In genomic region chr11:120180063-120180462, GRCh38 we compare ENCODE assay signal across 15 cellular contexts. TPM values are rescaled to one million over a fixed set of nuclear protein-coding genes. Genes with fewer than 3 reads are reported as not detected.
A peak's percentile ranks its signal among the peaks of the same experiment; 100 is the strongest.
DNase-seq lines count a peak whose midpoint lies in the region; TF ChIP-seq lines count a peak whose summit lies in the region.
"Not testable (repeated sequence)": the region's sequence is repeated elsewhere in the genome, so short reads cannot be mapped to it uniquely, and the experiment has no call there.
"Had no signal": no experiment of that assay in that cellular context is flagged by ENCODE, and none has a peak within 500 bp of the region (broad histone marks: within the 10 kb centered on the region; RNA-seq: fewer than 3 reads in every experiment).

No MANE protein-coding gene starts in this region.

- H3K4me2 ChIP-seq in GM23248 (ENCODE audit: unreplicated experiment) (peak overlapping the region; percentile 70), neuronal stem cell (ENCODE audit: insufficient read depth, low read length, poor library complexity, severe bottlenecking) (peak overlapping the region; percentile 28)

- H3F3A ChIP-seq in GM23248 (ENCODE audit: insufficient read depth) = peaks cover 27% of the 10 kb centered on the region

- peak overlapping the region; percentile 99 for H3K27ac ChIP-seq in GM23248
- H3K27ac ChIP-seq in cingulate gyrus (ENCODE audit: low read depth, low read length) = peak overlapping the region; percentile 60
- H3K27ac ChIP-seq in mesodermal cell (ENCODE audit: low read depth, low read length, severe bottlenecking) = peak overlapping the region; percentile 82
- H3K27ac ChIP-seq in neuronal stem cell (replicated peaks; ENCODE audit: low read length) = peak overlapping the region; percentile 71
- H3K27ac ChIP-seq in stomach = peak overlapping the region in 1 of 5 donors; percentile 31

- H3K18ac ChIP-seq in neuronal stem cell (ENCODE audit: low read length) = peak overlapping the region; percentile 63

- intact Hi-C loops in cardiac septum (cut with DNase I); stomach (cut with DNase I; ENCODE audit: low total_unique reads): not testable (repeated sequence)

- H2BK120ac ChIP-seq in neuronal stem cell (ENCODE audit: low read depth, low read length) = not testable (repeated sequence)

- not testable (repeated sequence) for H3K4ac ChIP-seq in neuronal stem cell (ENCODE audit: low read length)

- not testable (repeated sequence) for H3K36me3 ChIP-seq in GM23248 (ENCODE audit: low read depth); mesodermal cell (ENCODE audit: control insufficient read depth, insufficient read depth, low read length); neuronal stem cell (replicated peaks in 1 of 2; ENCODE audit: control insufficient read depth in 2 of 2, insufficient read depth in 2 of 2, low read length in 2 of 2); stomach

- in situ Hi-C loops in GM23248 (cut with MboI) = not testable (repeated sequence)

- H3K23ac ChIP-seq in neuronal stem cell (ENCODE audit: low read depth, low read length, poor library complexity) = not testable (repeated sequence)

- not testable (repeated sequence) for H3K79me1 ChIP-seq in neuronal stem cell (ENCODE audit: low read depth, low read length)

- peak; percentile 20 for DNase-seq in GM23248
- DNase-seq in activated naive CD4-positive, alpha-beta T cell treated with anti-CD3 and anti-CD28 coated beads, Interleukin-2, amount 50 U/mL, for 16 hours = peak; percentile 0
- peak; percentile 39 for DNase-seq in cardiac septum (ENCODE audit: low spot score)
- DNase-seq in neuronal stem cell (ENCODE audit: low spot score) = not testable (repeated sequence)
- peak; percentile 8 for DNase-seq in stomach

- H3K14ac ChIP-seq in neuronal stem cell (ENCODE audit: low read length) = not testable (repeated sequence)

- peak overlapping the region; percentile 87 for H3K9ac ChIP-seq in GM23248
- not testable (repeated sequence) for H3K9ac ChIP-seq in neuronal stem cell (ENCODE audit: low read depth, low read length, poor library complexity)

- H3K9me3 ChIP-seq in GM23248 (ENCODE audit: low read depth); mesodermal cell (ENCODE audit: control insufficient read depth, low read length); neuronal stem cell (replicated peaks in 1 of 2; ENCODE audit: control insufficient read depth in 2 of 2, insufficient read depth in 1 of 2, low read depth in 1 of 2, low read length in 2 of 2); stomach: not testable (repeated sequence)

- H2BK12ac ChIP-seq in neuronal stem cell (ENCODE audit: low read length) = not testable (repeated sequence)

- not testable (repeated sequence) for H2BK15ac ChIP-seq in neuronal stem cell (ENCODE audit: low read length)

- H3K4me3 ChIP-seq in GM23248; mesodermal cell (ENCODE audit: extremely low read depth, insufficient read depth, low read length, poor library complexity, severe bottlenecking); neuronal stem cell (ENCODE audit: low read length in 2 of 2); stomach: not testable (repeated sequence)

- H3K27me3 ChIP-seq in GM23248 (replicated peaks; ENCODE audit: insufficient read depth); neuronal stem cell (ENCODE audit: control insufficient read depth in 3 of 3, insufficient read depth in 3 of 3, low read depth in 1 of 3, low read length in 3 of 3); stomach: not testable (repeated sequence)

- not testable (repeated sequence) for H3K9me2 ChIP-seq in GM23248 (ENCODE audit: insufficient read depth)

- WGBS in GM23248 (ENCODE audit: low coverage in 1 of 2, low lambda C conversion rate in 2 of 2, missing lambda C conversion rate in 2 of 2), 2 experiments = 72 to 76% methylated on average over 5 to 6 of the region's 6 CpGs
- WGBS in mesodermal cell (ENCODE audit: insufficient coverage in 2 of 2), 2 experiments = 93 to 97% methylated on average over 5 to 6 of the region's 6 CpGs
- no CpG with 5 or more reads among the region's 6 CpGs for WGBS in neuronal stem cell (ENCODE audit: extremely low coverage in 2 of 2, insufficient read length in 2 of 2, insufficient replicate concordance in 1 of 2), 2 donors
- WGBS in stomach, 5 donors = 90 to 98% (median 94%) methylated on average over 6 of the region's 6 CpGs

- not testable (repeated sequence) for H4K91ac ChIP-seq in neuronal stem cell (ENCODE audit: low read depth, low read length, poor library complexity)

- H4K20me1 ChIP-seq in GM23248 (ENCODE audit: insufficient read depth) = not testable (repeated sequence)

- H3K79me2 ChIP-seq in GM23248 (ENCODE audit: insufficient read depth) = not testable (repeated sequence)

- TF ChIP-seq CTCF in stomach (IDR thresholded peaks at IDR 0.05) = not testable (repeated sequence)

- TF ChIP-seq EP300 in stomach (IDR thresholded peaks at IDR 0.05) = not testable (repeated sequence)

- H4K8ac ChIP-seq in neuronal stem cell (ENCODE audit: low read depth, low read length) = not testable (repeated sequence)

- H2AK5ac ChIP-seq in neuronal stem cell (ENCODE audit: low read depth, low read length) = not testable (repeated sequence)

- H3K4me1 ChIP-seq in GM23248 (ENCODE audit: insufficient read depth) = peaks cover 48% of the 10 kb centered on the region
- peaks cover 30% of the 10 kb centered on the region for H3K4me1 ChIP-seq in mesodermal cell (ENCODE audit: control insufficient read depth, insufficient read depth, low read length, poor library complexity, severe bottlenecking)
- peaks cover 36 to 40% of the 10 kb centered on the region in 2 donors for H3K4me1 ChIP-seq in neuronal stem cell (ENCODE audit: control insufficient read depth in 2 of 2, insufficient read depth in 1 of 2, low read depth in 1 of 2, low read length in 2 of 2)
- peaks cover 9 to 36% (median 30%) of the 10 kb centered on the region in 4 donors for H3K4me1 ChIP-seq in stomach

- TF ChIP-seq POLR2A in stomach (IDR thresholded peaks at IDR 0.05) = not testable (repeated sequence)

- H2BK5ac ChIP-seq in neuronal stem cell (ENCODE audit: low read length) = not testable (repeated sequence)

- H2AFZ ChIP-seq in GM23248 (peak overlapping the region; percentile 74), neuronal stem cell (ENCODE audit: low read length) (peak overlapping the region; percentile 86)

RNA-seq across cellular contexts. Expression of gene OAF, which starts 30.8 kb away (rescaled TPM):
- total RNA-seq in GM23248 (2014; rRNA removed; shearing (Covaris generic)) = 111 and 116 TPM in 2 replicates
- 74.6 and 80.0 TPM in 2 replicates for polyA plus RNA-seq in GM23248 (2016; fragmentation: Nextera tagmentation; extraction: Ambion mirVana)
- total RNA-seq in cardiac septum = 17.8 TPM
- 53.6 TPM for polyA plus RNA-seq in mesodermal cell (2013, experiment 1 of 2)
- 46.4 TPM for polyA plus RNA-seq in mesodermal cell (2013, experiment 2 of 2)
- polyA plus RNA-seq in neuronal stem cell (2013, experiment 1 of 2) = 2.1 TPM
- 2.0 TPM for polyA plus RNA-seq in neuronal stem cell (2013, experiment 2 of 2)
- total RNA-seq in stomach = 100 to 1,000 TPM in 2 of 5 donors, 10 to 100 TPM in 3; 23.3 to 380 (median 37.2) TPM
- 10 to 100 TPM; 17.1 to 30.5 (median 30.2) TPM for polyA plus RNA-seq in stomach

RNA-seq across cellular contexts. Expression of gene TRIM29, which starts 42.1 kb away (rescaled TPM):
- total RNA-seq in GM23248 (2014; rRNA removed; shearing (Covaris generic)) = 1.4 TPM in 1 of 2 replicates, not detected in the other
- 0.86 and 1.1 TPM in 2 replicates for polyA plus RNA-seq in GM23248 (2016; fragmentation: Nextera tagmentation; extraction: Ambion mirVana)
- not detected for total RNA-seq in cardiac septum
- polyA plus RNA-seq in mesodermal cell (2013, experiment 1 of 2) = not detected
- not detected for polyA plus RNA-seq in mesodermal cell (2013, experiment 2 of 2)
- polyA plus RNA-seq in neuronal stem cell (2013, experiment 1 of 2) = 0.03 TPM
- not detected for polyA plus RNA-seq in neuronal stem cell (2013, experiment 2 of 2)
- 10 to 100 TPM in 1 of 5 donors, 1 to 10 TPM in 2, not detected in 2; 2.0 to 57.8 (median 2.3) TPM for total RNA-seq in stomach
- 100 to 1,000 TPM in 1 of 3 donors, 1 to 10 TPM in 2; 1.4 to 287 (median 1.7) TPM for polyA plus RNA-seq in stomach
- total RNA-seq: A673; CD8-positive, alpha-beta T cell; GM12878; H9; LHCN-M2; OCI-LY7 had no signal

RNA-seq across cellular contexts. Expression of gene POU2F3, which starts 59.9 kb away (rescaled TPM):
- not detected in 2 replicates for total RNA-seq in GM23248 (2014; rRNA removed; shearing (Covaris generic))
- polyA plus RNA-seq in GM23248 (2016; fragmentation: Nextera tagmentation; extraction: Ambion mirVana) (not detected in 2 replicates), stomach (1 to 10 TPM in 2 of 3 donors, under 1 TPM in 1; 0.75 to 1.5 (median 1.3) TPM)
- total RNA-seq in cardiac septum (not detected), stomach (1 to 10 TPM in 2 of 5 donors, under 1 TPM in 1, not detected in 2; 0.18 to 1.9 (median 1.3) TPM)
- 0.11 TPM for polyA plus RNA-seq in mesodermal cell (2013, experiment 1 of 2)
- not detected for polyA plus RNA-seq in mesodermal cell (2013, experiment 2 of 2)
- polyA plus RNA-seq in neuronal stem cell (2013, experiment 1 of 2) = 0.03 TPM
- polyA plus RNA-seq in neuronal stem cell (2013, experiment 2 of 2) = 0.03 TPM
- total RNA-seq: A673; CD8-positive, alpha-beta T cell; HepG2; K562; LHCN-M2 had no signal
- polyA plus RNA-seq: HepG2, K562 had no signal
